In the genomic region with DNA sequence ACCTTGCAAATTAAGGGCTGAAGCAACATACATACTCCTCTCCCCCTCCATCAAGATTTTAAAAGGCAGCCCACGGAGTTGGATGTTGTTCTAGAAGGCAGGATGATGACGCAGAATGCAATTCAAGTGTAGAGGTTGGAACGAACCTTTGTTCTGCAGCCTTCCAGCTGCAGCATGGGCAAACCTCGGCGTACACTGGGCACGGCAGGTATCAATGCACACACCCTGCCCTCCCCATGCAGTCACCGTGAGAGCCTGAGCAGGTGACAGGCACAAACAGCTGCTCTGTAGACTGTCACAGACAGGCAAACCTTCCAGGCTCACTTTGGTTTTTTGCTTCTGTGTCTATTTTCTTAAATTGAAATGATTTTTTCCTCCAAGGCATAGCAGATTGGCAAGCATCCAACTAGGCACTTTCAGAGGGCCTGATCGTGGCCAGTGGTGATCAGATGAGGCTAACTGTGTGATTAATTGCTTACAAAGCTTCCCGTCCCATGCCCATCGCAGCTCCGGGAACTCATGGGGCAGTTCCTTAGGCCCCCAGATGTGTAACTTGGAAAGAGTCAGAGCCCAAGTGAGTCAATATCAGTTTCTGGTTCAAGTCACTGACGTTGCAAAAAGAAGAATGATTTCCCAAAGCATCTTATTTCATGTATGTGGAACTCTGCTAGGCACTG, we compare ENCODE assay signal across 8 cellular contexts.
DNase-seq lines count a peak whose midpoint lies in the region; ATAC-seq and TF ChIP-seq lines count a peak whose summit lies in the region.

No MANE protein-coding gene starts in this region.

- TF ChIP-seq CTCF in choroid plexus epithelial cell (conservative IDR thresholded peaks at IDR 0.05; ENCODE audit: low read depth, low read length) (no peak), osteocyte (IDR thresholded peaks at IDR 0.05) (no peak)

- no peaks in the 10 kb centered on the region for H3K27me3 Mint-ChIP-seq in osteocyte (ENCODE audit: unreplicated experiment)

- no peaks in the 10 kb centered on the region for H3K36me3 Mint-ChIP-seq in osteocyte (ENCODE audit: unreplicated experiment)

- no peaks in the 10 kb centered on the region for H3K9me3 Mint-ChIP-seq in osteocyte (ENCODE audit: unreplicated experiment)

- H3K4me3 ChIP-seq in choroid plexus epithelial cell (ENCODE audit: low read depth, low read length): no peak overlapping the region

- DNase-seq in HCEC 1CT (peak; percentile 74), NCI-H748 treated with DMSO at 0.1 percent for 48 hours (lab: John Stamatoyannopoulos, UW) (peak; percentile 46), choroid plexus epithelial cell (ENCODE audit: low read depth) (peak; percentile 72), osteocyte (ENCODE audit: extremely low spot score, unreplicated experiment) (no peak), globus pallidus (ENCODE audit: low spot score) (no peak)
- DNase-seq in activated CD4-positive, CD25-positive, alpha-beta regulatory T cell treated with anti-CD3 and anti-CD28 coated beads, Interleukin-2, amount 50 U/mL, for 72 hours: no peak

- peak overlapping the region; percentile 89 for H3K27ac Mint-ChIP-seq in osteocyte (ENCODE audit: unreplicated experiment)

- ATAC-seq in HG03039 (IDR thresholded peaks at IDR 0.05; ENCODE audit: unreplicated experiment) (no peak), GM18909 (IDR thresholded peaks at IDR 0.05; ENCODE audit: poor library complexity, unreplicated experiment) (no peak)

- H3K4me1 Mint-ChIP-seq in osteocyte (ENCODE audit: unreplicated experiment): peaks cover 73% of the 10 kb centered on the region

- H3K4me3 Mint-ChIP-seq in osteocyte (ENCODE audit: unreplicated experiment): peak overlapping the region; percentile 42

Comparison
In these comparisons a context has a peak if more than half of its experiments do, and no peak if none do; other contexts are left out.
1. DNase-seq: peak in HCEC 1CT (single experiment), NCI-H748 treated with DMSO at 0.1 percent for 48 hours (single experiment) and choroid plexus epithelial cell (single experiment); none in osteocyte (single experiment), activated CD4-positive, CD25-positive, alpha-beta regulatory T cell treated with anti-CD3 and anti-CD28 coated beads, Interleukin-2, amount 50 U/mL, for 72 hours (single experiment) and globus pallidus (single experiment).